ENCODE assay signal across 14 cellular contexts in genomic region chr2:83365476-83365875, GRCh38.
DNase-seq lines count a peak whose midpoint lies in the region; ATAC-seq and TF ChIP-seq lines count a peak whose summit lies in the region.
"Had no signal": no experiment of that assay in that cellular context is flagged by ENCODE, and none has a peak within 500 bp of the region (broad histone marks: within the 10 kb centered on the region; RNA-seq: fewer than 3 reads in every experiment).

No MANE protein-coding gene starts in this region.

- no peak for ATAC-seq in HG02852 (IDR thresholded peaks at IDR 0.05; ENCODE audit: unreplicated experiment)
- no peak for ATAC-seq in GM19397 (IDR thresholded peaks at IDR 0.05; ENCODE audit: unreplicated experiment)
- ATAC-seq: A549; CD8-positive, alpha-beta T cell had no signal

- no peak for TF ChIP-seq CTCF in foreskin fibroblast (IDR thresholded peaks at IDR 0.05; ENCODE audit: low read depth, low read length)

- in situ Hi-C loops in KBM-7 (cut with MboI; ENCODE audit: low pct_unique_long_range_greater_than_20kb, low sequenced_read_pairs), result no loop called here

- DNase-seq in EL, result peak; percentile 21
- peak; percentile 39 for DNase-seq in HS-5 (ENCODE audit: low read depth)
- DNase-seq in foreskin fibroblast, result peak; percentile 23 to 53
- DNase-seq in KBM-7, result no peak
- DNase-seq in NCI-H2227 treated with DMSO at 0.1 percent for 48 hours (lab: John Stamatoyannopoulos, UW), result no peak
- DNase-seq: CD8-positive, alpha-beta T cell; COR-L47; DMS153; DMS79 treated with DMSO at 0.1 percent for 48 hours; GF-D8; H7 had no signal

- no peak overlapping the region for H3K4me3 ChIP-seq in foreskin fibroblast (ENCODE audit: low read depth in 1 of 2, low read length in 2 of 2)
- H3K4me3 ChIP-seq: A549 had no signal

Comparison
In these comparisons a context has a peak if more than half of its experiments do, and no peak if none do; other contexts are left out.
1. DNase-seq: peak in EL (single experiment), HS-5 (single experiment) and foreskin fibroblast (2 of 2); none in KBM-7 (single experiment) and NCI-H2227 treated with DMSO at 0.1 percent for 48 hours (single experiment).